In the genomic region with DNA sequence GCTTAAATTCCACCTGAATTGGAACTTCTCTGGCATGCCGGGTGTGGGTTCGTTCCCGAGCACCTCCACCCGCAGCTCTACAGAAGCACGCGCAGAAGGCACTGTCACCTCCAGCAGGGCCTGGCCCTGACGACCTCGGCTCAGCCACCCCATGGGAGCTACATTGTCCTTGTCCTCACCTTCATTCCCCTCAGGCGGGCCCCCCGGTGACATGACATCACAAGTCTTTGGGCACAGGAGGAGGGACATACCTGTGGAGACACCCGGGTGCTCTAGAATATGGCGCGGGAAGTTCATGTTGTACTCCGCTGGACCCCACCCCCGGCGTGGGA, we compare ENCODE assay signal across 17 cellular contexts. TPM values are rescaled to one million over a fixed set of nuclear protein-coding genes. Genes with fewer than 3 reads are reported as not detected.
DNase-seq lines count a peak whose midpoint lies in the region; ATAC-seq and TF ChIP-seq lines count a peak whose summit lies in the region.
"Had no signal": no experiment of that assay in that cellular context is flagged by ENCODE, and none has a peak within 500 bp of the region (broad histone marks: within the 10 kb centered on the region; RNA-seq: fewer than 3 reads in every experiment).

No MANE protein-coding gene starts in this region.

- H3K9ac ChIP-seq in Karpas-422 (ENCODE audit: low read length), result peak overlapping the region; percentile 59
- H3K9ac ChIP-seq: GM23248 had no signal

- H3K27ac ChIP-seq in Karpas-422 (ENCODE audit: low read length) (peak overlapping the region; percentile 76), dorsolateral prefrontal cortex (peak overlapping the region in 43 of 59 donors; percentile 3 to 86 (median 70)), sigmoid colon (no peak overlapping the region)
- H3K27ac ChIP-seq: GM23248, prostate gland, skin epidermis had no signal

- intact Hi-C loops in dorsolateral prefrontal cortex (cut with DNase I), result no loop called here
- intact Hi-C loops in sigmoid colon (cut with DNase I), result no loop called here

- no peak for TF ChIP-seq EP300 in sigmoid colon (IDR thresholded peaks at IDR 0.05)

- H3K36me3 ChIP-seq in Karpas-422 (ENCODE audit: insufficient read depth, low read length), result no peaks in the 10 kb centered on the region
- no peaks in the 10 kb centered on the region for H3K36me3 ChIP-seq in sigmoid colon
- H3K36me3 ChIP-seq: prostate gland had no signal

- peak overlapping the region; percentile 55 for H3K4me2 ChIP-seq in Karpas-422 (ENCODE audit: low read depth, low read length, poor library complexity, severe bottlenecking)

- H3K9me2 ChIP-seq in Karpas-422 (replicated peaks; ENCODE audit: insufficient read depth, low read length), result no peaks in the 10 kb centered on the region

- H3K27me3 Mint-ChIP-seq in stimulated activated naive B cell treated with anti-CD40 and anti-IgM and Interleukin-4, amounts not matched to agents 10 μg/mL and 1 μg/mL and 100 μg/mL, for 72 hours, result peaks cover 4 to 7% of the 10 kb centered on the region in 2 donors

- ATAC-seq in GM19023 (IDR thresholded peaks at IDR 0.05; ENCODE audit: unreplicated experiment), result peak; percentile 4
- ATAC-seq in stimulated activated naive B cell treated with anti-CD40 and anti-IgM and Interleukin-4, amounts not matched to agents 10 μg/mL and 1 μg/mL and 100 μg/mL, for 72 hours (replicated peaks), result peak; percentile 4 to 10
- ATAC-seq in HG02973 (IDR thresholded peaks at IDR 0.05; ENCODE audit: unreplicated experiment), result no peak

- no peaks in the 10 kb centered on the region for H4K20me1 ChIP-seq in Karpas-422 (ENCODE audit: insufficient read depth, low read depth, low read length)

- peak overlapping the region; percentile 44; the same call in 1 of the 2 replicates for H3K4me3 ChIP-seq in Karpas-422 (ENCODE audit: low read length)
- H3K4me3 ChIP-seq in dorsolateral prefrontal cortex, result peak overlapping the region in 6 of 59 donors; percentile 17 to 44 (median 27)
- H3K4me3 ChIP-seq in sigmoid colon, result no peak overlapping the region
- H3K4me3 ChIP-seq: GM23248, prostate gland, skin epidermis had no signal

- H3K4me1 ChIP-seq in Karpas-422 (ENCODE audit: low read length) (peaks cover 36% of the 10 kb centered on the region), sigmoid colon (no peaks in the 10 kb centered on the region)
- H3K4me1 ChIP-seq: prostate gland had no signal

- WGBS in sigmoid colon, 2 donors, result 75 to 93% methylated on average over 16 of the region's 16 CpGs

- H3K27ac Mint-ChIP-seq in stimulated activated naive B cell treated with anti-CD40 and anti-IgM and Interleukin-4, amounts not matched to agents 10 μg/mL and 1 μg/mL and 100 μg/mL, for 72 hours, result no peak overlapping the region
- H3K27ac Mint-ChIP-seq: activated CD8-positive, alpha-beta memory T cell treated with anti-CD3 and anti-CD28 coated beads, Interleukin-2, amount 10 ng/mL, durations not matched to agents 7 days and 5 days; activated T-helper 1 cell treated with anti-CD3 and anti-CD28 coated beads, Interleukin-12 subunit alpha, Interleukin-12 subunit beta, Interleukin-2, Interleukin-4 antibody, amounts not matched to agents 30 ng/mL and 10 ng/mL and 1 ng/mL, durations not matched to agents 14 hours and 24 hours and 36 hours had no signal

- no peak overlapping the region for H3K4me3 Mint-ChIP-seq in stimulated activated naive B cell treated with anti-CD40 and anti-IgM and Interleukin-4, amounts not matched to agents 10 μg/mL and 1 μg/mL and 100 μg/mL, for 72 hours
- H3K4me3 Mint-ChIP-seq: activated CD8-positive, alpha-beta memory T cell treated with anti-CD3 and anti-CD28 coated beads, Interleukin-2, amount 10 ng/mL, durations not matched to agents 7 days and 5 days; activated T-helper 1 cell treated with anti-CD3 and anti-CD28 coated beads, Interleukin-12 subunit alpha, Interleukin-12 subunit beta, Interleukin-2, Interleukin-4 antibody, amounts not matched to agents 30 ng/mL and 10 ng/mL and 1 ng/mL, durations not matched to agents 14 hours and 24 hours and 36 hours; neural crest cell had no signal

- peaks cover 19 to 31% of the 10 kb centered on the region in 2 donors for H3K4me1 Mint-ChIP-seq in stimulated activated naive B cell treated with anti-CD40 and anti-IgM and Interleukin-4, amounts not matched to agents 10 μg/mL and 1 μg/mL and 100 μg/mL, for 72 hours

- H3K79me2 ChIP-seq in Karpas-422 (ENCODE audit: low read length), result no peaks in the 10 kb centered on the region

- H3K36me3 Mint-ChIP-seq in stimulated activated naive B cell treated with anti-CD40 and anti-IgM and Interleukin-4, amounts not matched to agents 10 μg/mL and 1 μg/mL and 100 μg/mL, for 72 hours, result peaks cover 0 to 2% of the 10 kb centered on the region in 2 donors
- H3K36me3 Mint-ChIP-seq: activated CD8-positive, alpha-beta memory T cell treated with anti-CD3 and anti-CD28 coated beads, Interleukin-2, amount 10 ng/mL, durations not matched to agents 7 days and 5 days; activated naive CD8-positive, alpha-beta T cell treated with anti-CD3 and anti-CD28 coated beads for 36 hours had no signal

- DNase-seq in Karpas-422 (no peak), dorsolateral prefrontal cortex (peak in 1 of 10 donors; percentile 44), sigmoid colon (no peak), DMS114 treated with DMSO at 0.1 percent for 48 hours (lab: John Stamatoyannopoulos, UW; ENCODE audit: unreplicated experiment) (no peak), HuH-7 (ENCODE audit: low spot score) (no peak)
- no peak for DNase-seq in stimulated activated naive B cell treated with anti-CD40 and anti-IgM and Interleukin-4, amounts not matched to agents 10 μg/mL and 1 μg/mL and 100 μg/mL, for 72 hours
- DNase-seq: left colon had no signal

- no peaks in the 10 kb centered on the region for H3K9me3 Mint-ChIP-seq in stimulated activated naive B cell treated with anti-CD40 and anti-IgM and Interleukin-4, amounts not matched to agents 10 μg/mL and 1 μg/mL and 100 μg/mL, for 72 hours
- H3K9me3 Mint-ChIP-seq: activated naive CD8-positive, alpha-beta T cell treated with anti-CD3 and anti-CD28 coated beads for 36 hours; activated T-helper 1 cell treated with anti-CD3 and anti-CD28 coated beads, Interleukin-12 subunit alpha, Interleukin-12 subunit beta, Interleukin-2, Interleukin-4 antibody, amounts not matched to agents 30 ng/mL and 10 ng/mL and 1 ng/mL, durations not matched to agents 14 hours and 24 hours and 36 hours; neural crest cell had no signal

- no peak for TF ChIP-seq POLR2A in sigmoid colon (IDR thresholded peaks at IDR 0.05)

- H3K9me3 ChIP-seq in Karpas-422 (ENCODE audit: low read length) (no peaks in the 10 kb centered on the region), sigmoid colon (no peaks in the 10 kb centered on the region)
- H3K9me3 ChIP-seq: prostate gland had no signal

- TF ChIP-seq CTCF in dorsolateral prefrontal cortex (IDR thresholded peaks at IDR 0.05 in 54 of 56, conservative IDR thresholded peaks at IDR 0.05 in 2 of 56; ENCODE audit: low read depth in 1 of 56, partially characterized antibody in 56 of 56) (no peak), sigmoid colon (IDR thresholded peaks at IDR 0.05) (no peak)

- H3K27me3 ChIP-seq in Karpas-422 (ENCODE audit: low read length) (no peaks in the 10 kb centered on the region; the same call in 1 of the 2 replicates), dorsolateral prefrontal cortex (no peaks in the 10 kb centered on the region), sigmoid colon (peaks cover 0 to 2% (median 0%) of the 10 kb centered on the region in 3 donors)

- no peak overlapping the region for H2AFZ ChIP-seq in Karpas-422 (ENCODE audit: low read length)
- H2AFZ ChIP-seq: GM23248 had no signal

RNA-seq across cellular contexts. Expression of a gene that starts 37.4 kb away (rescaled TPM):
- total RNA-seq in Karpas-422 (2014; rRNA removed; shearing (Covaris generic); ENCODE audit: low replicate concordance), result 2.3 and 2.5 TPM in 2 replicates
- total RNA-seq in dorsolateral prefrontal cortex, result 1 to 10 TPM in 29 of 120 experiments, under 1 TPM in 86, not detected in 5; 0.11 to 2.3 (median 0.59) TPM
- not detected for total RNA-seq in sigmoid colon
- under 1 TPM in 2 of 3 donors, not detected in 1; 0.13 to 0.23 TPM for polyA plus RNA-seq in sigmoid colon
- total RNA-seq: activated naive CD8-positive, alpha-beta T cell treated with anti-CD3 and anti-CD28 coated beads for 36 hours; activated T-helper 1 cell treated with anti-CD3 and anti-CD28 coated beads, Interleukin-12 subunit alpha, Interleukin-12 subunit beta, Interleukin-2, Interleukin-4 antibody, amounts not matched to agents 30 ng/mL and 10 ng/mL and 1 ng/mL, durations not matched to agents 14 hours and 24 hours and 36 hours; GM23248; M059J; neural crest cell had no signal
- polyA plus RNA-seq: GM23248 had no signal

Comparison
In these comparisons a context has a peak if more than half of its experiments do, and no peak if none do; other contexts are left out.
1. H3K27ac ChIP-seq: peak in Karpas-422 (single experiment) and dorsolateral prefrontal cortex (43 of 59); none in sigmoid colon (0 of 4).